8 cellular contexts compared by ENCODE assay signal in genomic region chr19:39341720-39342604, GRCh38. TPM values are rescaled to one million over a fixed set of nuclear protein-coding genes. Genes with fewer than 3 reads are reported as not detected.
A peak's percentile ranks its signal among the peaks of the same experiment; 100 is the strongest.
DNase-seq lines count a peak whose midpoint lies in the region; ATAC-seq and TF ChIP-seq lines count a peak whose summit lies in the region.

SAMD4B (plus strand) TSS chr19:39342421; CDS start chr19:39356894, 14,473 bp downstream.

- peak within 1 kb of the TSS; percentile 99 for H3K27ac Mint-ChIP-seq in activated T-helper 17 cell treated with anti-CD3 and anti-CD28 coated beads, Interleukin-2, amount 50 U/mL, for 72 hours
- H3K27ac Mint-ChIP-seq in natural killer cell: peak within 1 kb of the TSS; percentile 97

- H3K4me1 Mint-ChIP-seq in activated T-helper 17 cell treated with anti-CD3 and anti-CD28 coated beads, Interleukin-2, amount 50 U/mL, for 72 hours: peaks cover 50% of the 10 kb centered on the region
- peaks cover 48 to 66% of the 10 kb centered on the region in 2 donors for H3K4me1 Mint-ChIP-seq in natural killer cell

- H3K4me3 ChIP-seq in fibroblast of mammary gland (ENCODE audit: control insufficient read depth, low read depth, low read length): peak within 1 kb of the TSS; percentile 81

- TF ChIP-seq CTCF in LNCAP (IDR thresholded peaks at IDR 0.05) (peak; percentile 65), fibroblast of mammary gland (conservative IDR thresholded peaks at IDR 0.05; ENCODE audit: control insufficient read depth, insufficient read depth, low read depth, low read length) (peak; percentile 45), natural killer cell (IDR thresholded peaks at IDR 0.05) (peak; percentile 80)

- H3K9me3 Mint-ChIP-seq in activated T-helper 17 cell treated with anti-CD3 and anti-CD28 coated beads, Interleukin-2, amount 50 U/mL, for 72 hours: no peaks in the 10 kb centered on the region
- no peaks in the 10 kb centered on the region for H3K9me3 Mint-ChIP-seq in natural killer cell

- DNase-seq in ELF-1 (ENCODE audit: low read depth, low spot score): peak; percentile 99
- peak; percentile 97 for DNase-seq in GOT3 (lab: John Stamatoyannopoulos, UW)
- DNase-seq in RPMI8226: peak; percentile 97
- peak; percentile 96 for DNase-seq in fibroblast of mammary gland (ENCODE audit: low read depth)
- peak; percentile 99 for DNase-seq in natural killer cell
- peak; percentile 99 for DNase-seq in stimulated activated naive CD4-positive, alpha-beta T cell treated with Interleukin-2 at 50 U/mL for 16 hours (lab: John Stamatoyannopoulos, UW)

- ATAC-seq in activated T-helper 17 cell treated with anti-CD3 and anti-CD28 coated beads, Interleukin-2, amount 50 U/mL, for 72 hours (replicated peaks): peak; percentile 91
- ATAC-seq in natural killer cell: peak; percentile 88 to 96 (median 88)

- no peaks in the 10 kb centered on the region for H3K27me3 Mint-ChIP-seq in activated T-helper 17 cell treated with anti-CD3 and anti-CD28 coated beads, Interleukin-2, amount 50 U/mL, for 72 hours
- H3K27me3 Mint-ChIP-seq in natural killer cell (ENCODE audit: low read depth in 2 of 2): no peaks in the 10 kb centered on the region

- peaks cover 51% of the 10 kb centered on the region for H3K36me3 Mint-ChIP-seq in activated T-helper 17 cell treated with anti-CD3 and anti-CD28 coated beads, Interleukin-2, amount 50 U/mL, for 72 hours (ENCODE audit: low read depth)
- H3K36me3 Mint-ChIP-seq in natural killer cell: no peaks in the 10 kb centered on the region

- peak within 1 kb of the TSS; percentile 100 for H3K4me3 Mint-ChIP-seq in activated T-helper 17 cell treated with anti-CD3 and anti-CD28 coated beads, Interleukin-2, amount 50 U/mL, for 72 hours
- H3K4me3 Mint-ChIP-seq in natural killer cell: peak within 1 kb of the TSS; percentile 99

- intact Hi-C loops in natural killer cell (cut with micrococcal nuclease): loop anchor here (2.0 to 5.0 kb wide), 4 partner anchors 45 to 95 kb away; partner anchors contain the start of genes IFNL1, MED29, PAF1 and PLEKHG2

RNA-seq across cellular contexts. Expression of gene SAMD4B, which starts in this region (rescaled TPM):
- 10 to 100 TPM; 52.8 to 75.1 TPM for total RNA-seq in activated T-helper 17 cell treated with anti-CD3 and anti-CD28 coated beads, Interleukin-2, amount 50 U/mL, for 72 hours
- total RNA-seq in natural killer cell: 10 to 100 TPM; 67.8 to 80.8 (median 78.9) TPM

Comparison
In these comparisons a context has a peak if more than half of its experiments do, and no peak if none do; other contexts are left out.
1. Peak in every context shown above with its lines: DNase-seq, ATAC-seq and H3K4me3 ChIP-seq.